In genomic region chr12:109448272-109448671, GRCh38 we compare ENCODE assay signal across 1 cellular context.
TF ChIP-seq lines count a peak whose summit lies in the region.

No MANE protein-coding gene starts in this region.

TF ChIP-seq in endothelial cell of umbilical vein, 7 proteins besides CTCF, POLR2A, EP300 and RAD21:
- TF ChIP-seq POLR2AphosphoS5 (IDR thresholded peaks at IDR 0.05; ENCODE audit: insufficient read depth, low read depth, low read length) (peak; percentile 26), FOS (IDR thresholded peaks at IDR 0.05; ENCODE audit: borderline replicate concordance, insufficient read depth, low read length) (no peak)
